Comparison of ENCODE assay signal across 8 cellular contexts in the genomic region with DNA sequence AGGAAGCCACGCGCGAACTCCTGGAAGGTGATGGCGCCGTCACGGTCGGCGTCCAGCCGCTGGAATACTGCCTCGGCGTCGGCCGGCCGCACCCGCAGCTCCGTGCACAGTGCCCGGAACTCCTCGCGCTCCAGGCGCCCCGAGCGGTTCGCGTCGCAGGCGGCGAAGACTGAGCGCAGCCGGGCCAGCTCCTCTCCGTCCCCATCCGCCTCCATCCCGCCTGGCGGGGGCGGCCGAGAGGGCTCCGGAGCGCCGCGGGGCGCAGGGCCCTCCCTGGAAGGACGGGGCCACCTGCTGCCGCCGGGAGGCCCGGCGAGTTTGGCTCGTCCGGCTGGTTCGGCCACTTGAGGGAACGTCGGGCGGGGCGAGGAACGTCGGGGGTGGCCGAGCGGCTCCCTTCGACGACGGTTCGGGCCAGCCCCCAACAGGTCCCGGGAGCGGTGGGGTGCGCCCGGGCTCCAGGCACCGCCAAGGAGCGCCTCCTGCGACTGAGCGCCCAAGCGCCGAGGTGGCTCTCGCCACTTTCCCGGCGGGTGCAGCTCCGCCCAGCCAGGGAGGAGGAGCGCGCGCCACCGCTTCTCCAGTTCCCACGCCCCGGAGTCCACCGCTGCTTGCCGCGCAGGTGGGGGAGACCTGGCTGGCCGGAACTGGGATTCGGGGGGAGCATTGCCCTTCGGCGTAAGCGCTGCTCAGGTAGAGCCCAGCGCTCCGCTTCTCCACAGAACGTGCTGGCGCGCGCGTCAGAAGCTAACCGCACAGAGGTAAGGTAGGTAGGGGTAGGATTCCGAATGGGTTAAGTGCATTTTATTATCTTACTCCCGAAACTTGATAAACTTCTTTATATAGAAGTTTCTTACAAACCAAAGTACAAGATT. TPM values are rescaled to one million over a fixed set of nuclear protein-coding genes. Genes with fewer than 3 reads are reported as not detected.
A peak's percentile ranks its signal among the peaks of the same experiment; 100 is the strongest.
DNase-seq lines count a peak whose midpoint lies in the region; ATAC-seq and TF ChIP-seq lines count a peak whose summit lies in the region.

A gene (minus strand): TSS at position 490 of the 875 bp plus-strand sequence. CDS start 275 bp downstream, at position 215.

- H3K4me1 ChIP-seq in Caco-2 (no peaks in the 10 kb centered on the region), muscle layer of duodenum (ENCODE audit: control insufficient read depth in 1 of 2, insufficient read depth in 2 of 2, low read length in 2 of 2) (peaks cover 0 to 18% of the 10 kb centered on the region in 2 donors)

- no peak for TF ChIP-seq CTCF in Caco-2 (IDR thresholded peaks at IDR 0.05; ENCODE audit: insufficient read depth in 1 of 2, low read depth in 1 of 2, low read length in 1 of 2, severe bottlenecking in 1 of 2, unreplicated experiment in 1 of 2)
- TF ChIP-seq CTCF in coronary artery (IDR thresholded peaks at IDR 0.05): no peak
- no peak for TF ChIP-seq CTCF in CD14-positive monocyte (IDR thresholded peaks at IDR 0.05)
- no peak for TF ChIP-seq CTCF in CD4-positive, alpha-beta T cell (IDR thresholded peaks at IDR 0.05)

- H3K36me3 Mint-ChIP-seq in Caco-2 (ENCODE audit: insufficient read depth, unreplicated experiment) (no peaks in the 10 kb centered on the region), CD14-positive monocyte (no peaks in the 10 kb centered on the region)
- H3K36me3 Mint-ChIP-seq in CD4-positive, alpha-beta T cell (ENCODE audit: low read depth): no peaks in the 10 kb centered on the region

- POLR2A ChIA-PET in Caco-2 (lab: Charles Lee): no interaction called here
- POLR2A ChIA-PET in CD4-positive, alpha-beta T cell (lab: Charles Lee): no interaction called here

- no peak for ATAC-seq in CD4-positive, alpha-beta T cell (ENCODE audit: poor library complexity)

- H3K27me3 Mint-ChIP-seq in Caco-2 (ENCODE audit: insufficient read depth, unreplicated experiment) (peaks cover 5% of the 10 kb centered on the region), CD14-positive monocyte (ENCODE audit: low read depth in 3 of 3) (peaks cover 35 to 47% (median 40%) of the 10 kb centered on the region in 3 donors)
- peaks cover 55% of the 10 kb centered on the region for H3K27me3 Mint-ChIP-seq in CD4-positive, alpha-beta T cell

- H3K4me1 Mint-ChIP-seq in Caco-2 (ENCODE audit: low read depth, unreplicated experiment) (no peaks in the 10 kb centered on the region), CD14-positive monocyte (no peaks in the 10 kb centered on the region)
- no peaks in the 10 kb centered on the region for H3K4me1 Mint-ChIP-seq in CD4-positive, alpha-beta T cell (ENCODE audit: low read depth)

- H3K4me3 Mint-ChIP-seq in Caco-2 (ENCODE audit: unreplicated experiment): peak within 1 kb of the TSS; percentile 71
- peak within 1 kb of the TSS in 1 of 2 donors; percentile 77 for H3K4me3 Mint-ChIP-seq in CD14-positive monocyte
- no peak within 1 kb of the TSS for H3K4me3 Mint-ChIP-seq in CD4-positive, alpha-beta T cell

- H3K9me3 Mint-ChIP-seq in Caco-2 (ENCODE audit: unreplicated experiment) (no peaks in the 10 kb centered on the region), CD14-positive monocyte (peaks cover 0 to 8% (median 5%) of the 10 kb centered on the region in 7 donors)
- H3K9me3 Mint-ChIP-seq in CD4-positive, alpha-beta T cell: peaks cover 4% of the 10 kb centered on the region

- H3K27me3 ChIP-seq in Caco-2 (replicated peaks; ENCODE audit: control insufficient read depth, insufficient read depth, low read length): no peaks in the 10 kb centered on the region
- H3K27me3 ChIP-seq in muscle layer of duodenum (ENCODE audit: low read depth, low read length): no peaks in the 10 kb centered on the region
- peaks cover 28% of the 10 kb centered on the region for H3K27me3 ChIP-seq in CD4-positive, alpha-beta T cell (ENCODE audit: control insufficient read depth, insufficient read depth, low read length)

- CTCF ChIA-PET in Caco-2 (lab: Charles Lee): interaction anchor here (0.6 kb wide), 1 partner anchor 157 kb away, joined by 3 read pairs; no protein-coding TSS in a partner anchor
- CTCF ChIA-PET in CD4-positive, alpha-beta T cell (lab: Charles Lee): no interaction called here

- DNase-seq in Caco-2: peak; percentile 34 to 62
- peak; percentile 41 to 51 for DNase-seq in NCI-H1930 (lab: John Stamatoyannopoulos, UW)
- DNase-seq in coronary artery (ENCODE audit: low spot score): no peak
- DNase-seq in CD14-positive monocyte (ENCODE audit: low spot score): no peak
- DNase-seq in CD4-positive, alpha-beta T cell: no peak
- no peak for DNase-seq in stimulated activated CD4-positive, alpha-beta T cell treated with anti-CD3 and anti-CD28 coated beads, Interleukin-2, amount 100 ng/mL, for 48 hours
- no peak for DNase-seq in NCI-H345 treated with DMSO at 0.1 percent for 48 hours (lab: John Stamatoyannopoulos, UW; ENCODE audit: unreplicated experiment)

- no peaks in the 10 kb centered on the region for H3K36me3 ChIP-seq in Caco-2 (ENCODE audit: control insufficient read depth, insufficient read depth, low read length)
- no peaks in the 10 kb centered on the region for H3K36me3 ChIP-seq in muscle layer of duodenum (ENCODE audit: control insufficient read depth in 1 of 2, insufficient read depth in 2 of 2, low read length in 2 of 2)

- intact Hi-C loops in Caco-2 (cut with micrococcal nuclease; ENCODE audit: unreplicated experiment): no loop called here
- intact Hi-C loops in CD14-positive monocyte (cut with micrococcal nuclease): no loop called here
- intact Hi-C loops in CD4-positive, alpha-beta T cell (cut with DNase I, micrococcal nuclease): no loop called here

- H3K9me3 ChIP-seq in Caco-2: no peaks in the 10 kb centered on the region
- no peaks in the 10 kb centered on the region for H3K9me3 ChIP-seq in muscle layer of duodenum (ENCODE audit: control insufficient read depth in 1 of 2, low read length in 2 of 2)
- H3K9me3 ChIP-seq in CD4-positive, alpha-beta T cell (ENCODE audit: control insufficient read depth, low read length): no peaks in the 10 kb centered on the region

- H3K27ac Mint-ChIP-seq in Caco-2 (ENCODE audit: unreplicated experiment): no peak within 1 kb of the TSS
- no peak within 1 kb of the TSS for H3K27ac Mint-ChIP-seq in CD14-positive monocyte
- H3K27ac Mint-ChIP-seq in CD4-positive, alpha-beta T cell: no peak within 1 kb of the TSS

- no peak within 1 kb of the TSS for H3K27ac ChIP-seq in coronary artery
- no peak within 1 kb of the TSS for H3K27ac ChIP-seq in muscle layer of duodenum (ENCODE audit: low read length)
- H3K27ac ChIP-seq in CD4-positive, alpha-beta T cell (ENCODE audit: low read depth, low read length): no peak within 1 kb of the TSS

- H3K4me3 ChIP-seq in Caco-2 (ENCODE audit: low read depth, low read length) (peak within 1 kb of the TSS; percentile 22), coronary artery (peak within 1 kb of the TSS; percentile 66), muscle layer of duodenum (ENCODE audit: low read depth in 1 of 2, low read length in 2 of 2) (peak within 1 kb of the TSS; percentile 38 to 63)

- no TSS peak for BruUV-seq in Caco-2 (replicated peaks; lab: Mats Ljungman, UMichigan)

RNA-seq across cellular contexts. Expression of the gene that starts here (rescaled TPM):
- 0.32 and 0.39 TPM in 2 replicates for total RNA-seq in Caco-2 (2022)
- polyA plus RNA-seq in CD14-positive monocyte: not detected
- total RNA-seq in CD4-positive, alpha-beta T cell: not detected

Comparison
In these comparisons a context has a peak if more than half of its experiments do, and no peak if none do; other contexts are left out.
1. Peak in DNase-seq and H3K4me3 ChIP-seq in Caco-2; RNA of the gene not detected or under 1 TPM.
2. DNase-seq: peak in NCI-H1930 (2 of 2); none in coronary artery (single experiment), CD14-positive monocyte (single experiment), CD4-positive, alpha-beta T cell (0 of 10), stimulated activated CD4-positive, alpha-beta T cell treated with anti-CD3 and anti-CD28 coated beads, Interleukin-2, amount 100 ng/mL, for 48 hours (0 of 2) and NCI-H345 treated with DMSO at 0.1 percent for 48 hours (single experiment).
3. Peak in every context shown above with its lines, with median percentiles within 50 percentile points of each other: H3K4me3 ChIP-seq.